9 cellular contexts compared by ENCODE assay signal in the genomic region with DNA sequence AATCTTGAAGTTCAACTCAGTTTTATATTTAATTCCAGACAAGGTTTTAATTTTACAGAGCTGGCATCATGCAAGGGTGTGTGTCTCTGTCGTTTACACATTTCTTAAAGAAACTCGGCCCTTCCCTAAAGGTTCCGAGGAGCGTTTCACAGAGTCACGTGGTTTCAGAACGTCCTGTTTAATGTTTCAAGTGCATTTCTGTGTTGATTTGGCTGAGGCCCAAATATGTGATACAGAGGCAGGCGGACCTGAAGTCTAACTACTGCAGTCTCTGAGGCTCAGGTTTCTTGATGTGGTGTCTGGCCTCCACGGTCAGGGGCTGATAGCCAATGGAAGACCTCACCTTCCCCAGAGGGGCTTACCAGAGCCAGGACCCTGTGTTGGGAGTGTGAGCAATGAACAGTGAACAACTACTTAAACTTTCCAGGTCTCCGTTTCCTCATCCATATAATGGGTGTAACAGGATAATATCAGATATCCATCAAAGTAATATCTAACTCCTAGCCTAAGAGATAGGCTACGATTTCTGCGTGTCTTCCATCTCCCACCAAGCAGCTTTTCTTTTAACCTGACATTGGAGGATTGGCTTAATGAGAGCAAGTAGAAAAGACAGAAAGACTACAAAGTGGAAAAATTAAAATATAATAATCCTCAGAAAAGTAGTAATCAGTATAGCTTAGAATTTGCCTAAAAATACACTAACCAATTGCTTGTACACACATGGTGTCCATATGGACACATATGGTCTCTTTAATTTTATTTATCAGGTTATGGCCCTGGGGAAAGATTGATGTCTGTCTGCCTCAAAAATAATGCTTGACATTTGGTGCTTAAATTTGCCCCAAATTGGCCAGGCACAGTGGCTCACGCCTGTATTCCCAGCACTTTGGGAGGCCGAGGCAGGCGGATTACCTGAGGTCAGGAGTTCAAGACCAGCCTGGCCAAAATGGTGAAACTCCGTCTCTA. TPM values are rescaled to one million over a fixed set of nuclear protein-coding genes. Genes with fewer than 3 reads are reported as not detected.
DNase-seq lines count a peak whose midpoint lies in the region; ATAC-seq, FAIRE-seq and TF ChIP-seq lines count a peak whose summit lies in the region.
"Had no signal": no experiment of that assay in that cellular context is flagged by ENCODE, and none has a peak within 500 bp of the region (broad histone marks: within the 10 kb centered on the region; RNA-seq: fewer than 3 reads in every experiment).

No MANE protein-coding gene starts in this region.

- H3F3A ChIP-seq in neural progenitor cell (ENCODE audit: low read depth) = peaks cover 31% of the 10 kb centered on the region

- no peak overlapping the region for H2BK5ac ChIP-seq in H1 (ENCODE audit: low read depth, low read length)

- WGBS in H1 (ENCODE audit: extremely low coverage in 1 of 2, insufficient coverage in 1 of 2, insufficient read length in 1 of 2, insufficient replicate concordance in 2 of 2, low coverage in 1 of 2, low lambda C conversion rate in 2 of 2, missing lambda C conversion rate in 1 of 2), 2 experiments = 60% methylated on average over 15 of the region's 15 CpGs; no CpG with 5 or more reads in 1 of the 2 experiments

- H3K27ac ChIP-seq in BLaER1 (peak overlapping the region; percentile 78), HEK293 (ENCODE audit: extremely low read depth, low read depth, low read length) (peak overlapping the region; percentile 82), H1 (ENCODE audit: low read depth, low read length) (no peak overlapping the region), neural progenitor cell (no peak overlapping the region)

- TF ChIP-seq CTCF in HEK293 (tag by site-specific recombination; IDR thresholded peaks at IDR 0.05) = no peak
- TF ChIP-seq CTCF in H1 (IDR thresholded peaks at IDR 0.05; ENCODE audit: control extremely low read depth in 1 of 3, insufficient read depth in 1 of 3, low read depth in 1 of 3, low read length in 3 of 3) = no peak
- no peak for TF ChIP-seq CTCF in neural progenitor cell (IDR thresholded peaks at IDR 0.05)

- POLR2A ChIA-PET in HEK293 (lab: Yijun Ruan, JAX) (no interaction called here), H1 (lab: Charles Lee; ENCODE audit: partially characterized antibody) (interaction anchor here (0.7 kb wide), 1 partner anchor 52 kb away, joined by 3 read pairs; no protein-coding TSS in a partner anchor)

- no peak overlapping the region for H2BK12ac ChIP-seq in H1 (ENCODE audit: low read depth, low read length)

- H2AFZ ChIP-seq in H1 (ENCODE audit: low read length) (0 out of 2 replicates have a peak overlapping the region, but pooled peaks have one; percentile 81), neural progenitor cell (replicated peaks) (peak overlapping the region; percentile 51)

- no peak for TF ChIP-seq POLR2A in H1 (IDR thresholded peaks at IDR 0.05; ENCODE audit: control extremely low read depth in 1 of 2, low read depth in 2 of 2, low read length in 2 of 2)

- H3K4me1 ChIP-seq in BLaER1 = peaks cover 60% of the 10 kb centered on the region
- peaks cover 12% of the 10 kb centered on the region for H3K4me1 ChIP-seq in HEK293 (ENCODE audit: control insufficient read depth, insufficient read depth, low read length)
- H3K4me1 ChIP-seq in H1 (replicated peaks in 1 of 4; ENCODE audit: control insufficient read depth in 3 of 4, insufficient read depth in 4 of 4, low read length in 3 of 4) = peaks cover 7 to 18% (median 14%) of the 10 kb centered on the region in 4 experiments
- peaks cover 32% of the 10 kb centered on the region for H3K4me1 ChIP-seq in neural progenitor cell

- H2BK120ac ChIP-seq in H1 (replicated peaks; ENCODE audit: low read depth, low read length) = no peak overlapping the region

- H3K79me2 ChIP-seq in H1 (ENCODE audit: control insufficient read depth in 1 of 2, insufficient read depth in 2 of 2, low read length in 2 of 2) (no peaks in the 10 kb centered on the region), neural progenitor cell (ENCODE audit: low read depth) (no peaks in the 10 kb centered on the region)

- H3K4me2 ChIP-seq in BLaER1 (peak overlapping the region; percentile 84), H1 (ENCODE audit: insufficient read depth in 1 of 2, low read depth in 2 of 2, low read length in 2 of 2) (peak overlapping the region; percentile 96 to 98), neural progenitor cell (peak overlapping the region; percentile 81)

- H3K9me3 Mint-ChIP-seq in neural progenitor cell = no peaks in the 10 kb centered on the region

- H4K5ac ChIP-seq in H1 (ENCODE audit: insufficient read length, low read depth, low read length) = no peak overlapping the region

- peak overlapping the region; percentile 93 for H3K4me3 Mint-ChIP-seq in neural progenitor cell

- peaks cover 13% of the 10 kb centered on the region for H3K27me3 Mint-ChIP-seq in neural progenitor cell (ENCODE audit: insufficient read depth, low read depth)

- H3K36me3 Mint-ChIP-seq in neural progenitor cell = peaks cover 1% of the 10 kb centered on the region

- H4K20me1 ChIP-seq in BLaER1 (no peaks in the 10 kb centered on the region), H1 (replicated peaks in 1 of 2; ENCODE audit: control insufficient read depth in 1 of 2, insufficient read depth in 2 of 2, low read length in 2 of 2) (no peaks in the 10 kb centered on the region), neural progenitor cell (ENCODE audit: low read depth) (peaks cover 10% of the 10 kb centered on the region)

- H3K23ac ChIP-seq in H1 (ENCODE audit: insufficient read length) = no peak overlapping the region

- no peak for FAIRE-seq in H1 (lab: Jason Lieb, UNC)
- FAIRE-seq: islet of Langerhans had no signal

- no peak overlapping the region for H3K56ac ChIP-seq in H1 (replicated peaks; ENCODE audit: insufficient read length, low read depth, low read length)

- H3K79me1 ChIP-seq in H1 (ENCODE audit: low read depth, low read length) = no peaks in the 10 kb centered on the region

- no peak overlapping the region for H3K14ac ChIP-seq in H1 (ENCODE audit: insufficient read length)

- H3K27me3 ChIP-seq in BLaER1 = no peaks in the 10 kb centered on the region
- peaks cover 3 to 41% (median 40%) of the 10 kb centered on the region in 4 experiments for H3K27me3 ChIP-seq in H1 (replicated peaks in 1 of 4; ENCODE audit: control insufficient read depth in 3 of 4, extremely low read depth in 1 of 4, insufficient read depth in 3 of 4, low read length in 3 of 4)
- peaks cover 85% of the 10 kb centered on the region for H3K27me3 ChIP-seq in neural progenitor cell

- H3K36me3 ChIP-seq in BLaER1 (no peaks in the 10 kb centered on the region), HEK293 (ENCODE audit: control insufficient read depth in 2 of 2, insufficient read depth in 1 of 2, low read length in 2 of 2) (no peaks in the 10 kb centered on the region), H1 (ENCODE audit: control insufficient read depth in 2 of 4, insufficient read depth in 4 of 4, low read length in 3 of 4) (no peaks in the 10 kb centered on the region), neural progenitor cell (no peaks in the 10 kb centered on the region)

- H4K91ac ChIP-seq in H1 (replicated peaks; ENCODE audit: insufficient read length, low read length) = no peak overlapping the region

- no peak overlapping the region for H2BK15ac ChIP-seq in H1 (ENCODE audit: low read length)

- no peak overlapping the region for H2BK20ac ChIP-seq in H1 (ENCODE audit: low read length)

- no peak overlapping the region for H4K8ac ChIP-seq in H1 (ENCODE audit: extremely low read depth, insufficient read depth, low read length)

- H3K9me3 ChIP-seq in BLaER1 (no peaks in the 10 kb centered on the region), HEK293 (ENCODE audit: control insufficient read depth, insufficient read depth, low read depth, low read length) (no peaks in the 10 kb centered on the region), H1 (ENCODE audit: insufficient read depth in 2 of 2, low read depth in 1 of 2, low read length in 1 of 2) (no peaks in the 10 kb centered on the region), neural progenitor cell (ENCODE audit: low read depth) (no peaks in the 10 kb centered on the region)

- no peak for ATAC-seq in HG02970 (IDR thresholded peaks at IDR 0.05; ENCODE audit: low FRiP score, unreplicated experiment)
- ATAC-seq in HG03097 (IDR thresholded peaks at IDR 0.05; ENCODE audit: low FRiP score, unreplicated experiment) = no peak
- no peak for ATAC-seq in GM21390 (IDR thresholded peaks at IDR 0.05; ENCODE audit: unreplicated experiment)

- peaks cover 15% of the 10 kb centered on the region for H3K23me2 ChIP-seq in H1 (ENCODE audit: low read depth, low read length)

- H2AK5ac ChIP-seq in H1 (ENCODE audit: low read depth, low read length) = no peak overlapping the region

- TF ChIP-seq RAD21 in H1 (IDR thresholded peaks at IDR 0.05 in 1 of 2, conservative IDR thresholded peaks at IDR 0.05 in 1 of 2; ENCODE audit: low read depth in 2 of 2, low read length in 2 of 2) = no peak

- CTCF ChIA-PET in HEK293 (lab: Yijun Ruan, JAX) = interaction anchor here (0.6 to 3.6 kb wide), 2 partner anchors 11 to 190 kb away, joined by 3 to 13 read pairs; a partner anchor contains a TSS
- CTCF ChIA-PET in H1 (lab: Charles Lee; ENCODE audit: partially characterized antibody) = interaction anchor here (1.9 to 3.0 kb wide), 2 partner anchors 59 to 164 kb away, joined by 4 to 11 read pairs; no protein-coding TSS in a partner anchor

- H3K4me3 ChIP-seq in BLaER1 = peak overlapping the region; percentile 68
- H3K4me3 ChIP-seq in HEK293 (ENCODE audit: low read depth, low read length) = peak overlapping the region; percentile 50
- H3K4me3 ChIP-seq in H1 (ENCODE audit: extremely low read depth in 1 of 4, insufficient read depth in 2 of 4, low read depth in 3 of 4, low read length in 4 of 4) = peak overlapping the region; percentile 49 to 66 (median 57); a peak in 7 of 8 replicates
- H3K4me3 ChIP-seq in neural progenitor cell = peak overlapping the region; percentile 55

- peak overlapping the region; percentile 75 for H3K9ac ChIP-seq in BLaER1
- no peak overlapping the region for H3K9ac ChIP-seq in H1 (replicated peaks in 1 of 4; ENCODE audit: extremely low read depth in 1 of 4, low read depth in 3 of 4, low read length in 3 of 4)
- H3K9ac ChIP-seq in neural progenitor cell = no peak overlapping the region

- no peak overlapping the region for H3K4ac ChIP-seq in H1 (replicated peaks; ENCODE audit: insufficient read length, low read depth, low read length)

- H3K27ac Mint-ChIP-seq in neural progenitor cell = peak overlapping the region; percentile 88

- H3K4me1 Mint-ChIP-seq in neural progenitor cell = peaks cover 60% of the 10 kb centered on the region

- DNase-seq in RPMI8226 (peak; percentile 53), H1 (ENCODE audit: low read depth in 1 of 2, low spot score in 2 of 2) (no peak), neural progenitor cell (ENCODE audit: low spot score) (no peak)

- TF ChIP-seq EP300 in H1 (IDR thresholded peaks at IDR 0.05; ENCODE audit: borderline replicate concordance in 1 of 2, low read depth in 2 of 2, low read length in 2 of 2) = no peak

- 0 out of 2 replicates have a peak overlapping the region, but pooled peaks have one; percentile 67 for H3K18ac ChIP-seq in H1 (ENCODE audit: extremely low read depth, low read length)

RNA-seq across cellular contexts. Expression of a gene that starts 50.0 kb away (rescaled TPM):
- 58.1 and 59.8 TPM in 2 replicates for total RNA-seq in H1 (2021; fragmentation: NEBNext Ultra II Directional; extraction: Animal tissue kit (Norgen Biotek cat#: 25700))
- polyA plus RNA-seq in H1 (2011; rRNA removed) = 30.8 and 34.0 TPM in 2 replicates
- polyA plus RNA-seq in H1 (2011; cell fraction: cytosol; rRNA removed) = 30.1 TPM
- polyA plus RNA-seq in H1 (2011; cell fraction: nucleus; rRNA removed) = 51.4 TPM
- 25.9 to 40.1 TPM (median 35.7 TPM) in 4 replicates for polyA plus RNA-seq in H1 (2012, experiment 1 of 2)
- 7.1 TPM for polyA plus RNA-seq in H1 (2012, experiment 2 of 2)
- polyA plus RNA-seq in H1 (2013, experiment 1 of 2) = 20.5 TPM
- polyA plus RNA-seq in H1 (2013, experiment 2 of 2) = 17.9 TPM
- polyA minus RNA-seq in H1 (2011; rRNA and poly(A)+ RNA removed) = 196 and 248 TPM in 2 replicates
- polyA minus RNA-seq in H1 (2011; cell fraction: cytosol; rRNA and poly(A)+ RNA removed) = 78.7 TPM
- 117 TPM for polyA minus RNA-seq in H1 (2011; cell fraction: nucleus; rRNA and poly(A)+ RNA removed)
- 87.6 and 90.2 TPM in 2 replicates for total RNA-seq in neural progenitor cell (ENCODE audit: low replicate concordance)

Comparison
In these comparisons a context has a peak if more than half of its experiments do, and no peak if none do; other contexts are left out.
1. H3K27ac ChIP-seq: peak in BLaER1 (single experiment) and HEK293 (single experiment); none in H1 (single experiment) and neural progenitor cell (single experiment).
2. Peak in every context shown above with its lines, with median percentiles within 50 percentile points of each other: H3K4me2 ChIP-seq and H3K4me3 ChIP-seq.